Comparison of ENCODE assay signal across 18 cellular contexts in the genomic region with DNA sequence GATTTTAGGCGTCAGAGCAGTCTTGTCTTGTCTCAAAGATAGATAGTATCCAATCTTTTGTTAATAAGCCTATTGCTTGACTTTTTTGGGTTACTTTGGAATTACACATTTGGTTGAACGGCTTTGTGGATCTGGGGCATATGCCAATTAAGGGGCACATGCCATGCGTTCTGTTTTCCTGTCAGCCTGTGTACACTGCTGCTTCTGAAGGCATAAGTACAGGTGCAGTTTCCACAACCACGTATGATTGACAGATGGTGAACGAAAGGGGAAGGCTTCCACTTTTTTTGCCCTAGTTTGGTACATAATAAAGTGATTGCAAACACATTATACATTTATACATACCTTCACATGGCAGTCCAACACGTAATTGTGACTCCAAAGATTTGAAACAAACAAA.
DNase-seq lines count a peak whose midpoint lies in the region; ATAC-seq, FAIRE-seq and TF ChIP-seq lines count a peak whose summit lies in the region.
"Had no signal": no experiment of that assay in that cellular context is flagged by ENCODE, and none has a peak within 500 bp of the region (broad histone marks: within the 10 kb centered on the region; RNA-seq: fewer than 3 reads in every experiment).

No MANE protein-coding gene starts in this region.

- peak overlapping the region; percentile 26; the same call in 1 of the 2 replicates for H3K4me2 ChIP-seq in MM.1S (ENCODE audit: low read depth, low read length)
- H3K4me2 ChIP-seq: BLaER1 had no signal

- no peaks in the 10 kb centered on the region for H3K27me3 ChIP-seq in MM.1S (replicated peaks; ENCODE audit: insufficient read depth, low read length)
- H3K27me3 ChIP-seq: BLaER1 had no signal

- no peaks in the 10 kb centered on the region for H3K27me3 Mint-ChIP-seq in chondrocyte (ENCODE audit: low read depth)
- no peaks in the 10 kb centered on the region for H3K27me3 Mint-ChIP-seq in progenitor cell of endocrine pancreas
- H3K27me3 Mint-ChIP-seq in Calu3 (ENCODE audit: unreplicated experiment) = no peaks in the 10 kb centered on the region
- H3K27me3 Mint-ChIP-seq: T-helper 17 cell had no signal

- H3K36me3 ChIP-seq in MM.1S (replicated peaks; ENCODE audit: insufficient read depth, low read length) = no peaks in the 10 kb centered on the region

- ATAC-seq in GM19455 (IDR thresholded peaks at IDR 0.05; ENCODE audit: unreplicated experiment) = no peak
- ATAC-seq: Panc1, Right ventricle myocardium inferior, T-helper 17 cell had no signal

- intact Hi-C loops in Calu3 (cut with micrococcal nuclease; ENCODE audit: unreplicated experiment) = no loop called here

- no peak for TF ChIP-seq POLR2A in GM12891 (IDR thresholded peaks at IDR 0.05; ENCODE audit: low read depth, low read length)

- no peaks in the 10 kb centered on the region for H3K9me2 ChIP-seq in MM.1S (replicated peaks; ENCODE audit: insufficient read depth, low read length)

- H3K36me3 Mint-ChIP-seq in chondrocyte (ENCODE audit: low read depth) = peaks cover 8% of the 10 kb centered on the region
- peaks cover 7% of the 10 kb centered on the region for H3K36me3 Mint-ChIP-seq in progenitor cell of endocrine pancreas (ENCODE audit: insufficient read depth)
- peaks cover 75% of the 10 kb centered on the region for H3K36me3 Mint-ChIP-seq in Calu3 (ENCODE audit: insufficient read depth, unreplicated experiment)

- no peak overlapping the region for H3K4me3 ChIP-seq in MM.1S (ENCODE audit: low read length)
- H3K4me3 ChIP-seq: BLaER1 had no signal

- peaks cover 11% of the 10 kb centered on the region for H3K4me1 ChIP-seq in MM.1S (ENCODE audit: low read length)

- H2AFZ ChIP-seq in MM.1S (ENCODE audit: low read length) = no peak overlapping the region

- no peaks in the 10 kb centered on the region for H4K20me1 ChIP-seq in MM.1S (ENCODE audit: insufficient read depth, low read length)
- H4K20me1 ChIP-seq: BLaER1 had no signal

- no peaks in the 10 kb centered on the region for H3K9me3 ChIP-seq in MM.1S (replicated peaks; ENCODE audit: insufficient read depth, low read length)
- H3K9me3 ChIP-seq: BLaER1 had no signal

- H3K4me3 Mint-ChIP-seq in chondrocyte (ENCODE audit: unreplicated experiment) = no peak overlapping the region
- H3K4me3 Mint-ChIP-seq in progenitor cell of endocrine pancreas (ENCODE audit: low read depth) = no peak overlapping the region
- H3K4me3 Mint-ChIP-seq in Calu3 (ENCODE audit: low read depth, unreplicated experiment) = no peak overlapping the region
- H3K4me3 Mint-ChIP-seq: HFFc6, T-helper 17 cell had no signal

- CTCF ChIA-PET in Calu3 (lab: Charles Lee) = no interaction called here

- no peaks in the 10 kb centered on the region for H3K9me3 Mint-ChIP-seq in chondrocyte (ENCODE audit: low read depth)
- no peaks in the 10 kb centered on the region for H3K9me3 Mint-ChIP-seq in progenitor cell of endocrine pancreas (ENCODE audit: low read depth)
- no peaks in the 10 kb centered on the region for H3K9me3 Mint-ChIP-seq in Calu3 (ENCODE audit: low read depth, unreplicated experiment)
- H3K9me3 Mint-ChIP-seq: HFFc6 had no signal

- peaks cover 19% of the 10 kb centered on the region for H3K4me1 Mint-ChIP-seq in chondrocyte (ENCODE audit: low read depth)
- H3K4me1 Mint-ChIP-seq in progenitor cell of endocrine pancreas (ENCODE audit: low read depth) = peaks cover 3% of the 10 kb centered on the region
- H3K4me1 Mint-ChIP-seq in Calu3 (ENCODE audit: low read depth, unreplicated experiment) = peaks cover 5% of the 10 kb centered on the region
- H3K4me1 Mint-ChIP-seq: T-helper 17 cell had no signal

- no TSS peak for BruUV-seq in Calu3 (replicated peaks; lab: Mats Ljungman, UMichigan)

- H3K27ac Mint-ChIP-seq in chondrocyte (ENCODE audit: unreplicated experiment) (peak overlapping the region; percentile 45), progenitor cell of endocrine pancreas (peak overlapping the region; percentile 41), Calu3 (ENCODE audit: unreplicated experiment) (no peak overlapping the region)
- H3K27ac Mint-ChIP-seq: HFFc6 had no signal

- FAIRE-seq in GM12891 (lab: Jason Lieb, UNC) = peak; percentile 57

- no peaks in the 10 kb centered on the region for H3K79me2 ChIP-seq in MM.1S (ENCODE audit: low read length)

- TF ChIP-seq CTCF in MM.1S (IDR thresholded peaks at IDR 0.05; ENCODE audit: low read length) = no peak
- TF ChIP-seq CTCF in chondrocyte (IDR thresholded peaks at IDR 0.05) = no peak
- TF ChIP-seq CTCF in progenitor cell of endocrine pancreas (IDR thresholded peaks at IDR 0.05; ENCODE audit: unreplicated experiment) = no peak
- no peak for TF ChIP-seq CTCF in Calu3 (IDR thresholded peaks at IDR 0.05; ENCODE audit: unreplicated experiment)

- no peak overlapping the region for H3K9ac ChIP-seq in MM.1S (ENCODE audit: low read length)
- H3K9ac ChIP-seq: BLaER1 had no signal

- H3K27ac ChIP-seq in MM.1S (ENCODE audit: low read length) = peak overlapping the region; percentile 25; the same call in 1 of the 2 replicates
- H3K27ac ChIP-seq: BLaER1 had no signal

- H3F3A ChIP-seq in MM.1S (ENCODE audit: insufficient read depth, low read length) = no peaks in the 10 kb centered on the region

- DNase-seq in GM12891 (ENCODE audit: insufficient read length, low spot score) (no peak), MM.1S (peak; percentile 53), chondrocyte (ENCODE audit: low spot score) (no peak), progenitor cell of endocrine pancreas (ENCODE audit: low spot score, unreplicated experiment) (no peak), Calu3 (no peak), DMS153 treated with DMSO at 0.1 percent for 48 hours (lab: John Stamatoyannopoulos, UW; ENCODE audit: unreplicated experiment) (no peak)
- DNase-seq: GOT3, HFFc6, Karpas-422, NCI-H1417, NCI-H2081, NCI-H226, NCI-H526 treated with DMSO at 0.1 percent for 48 hours, T-helper 17 cell had no signal

TF ChIP-seq in GM12891, 5 proteins besides CTCF, POLR2A, EP300 and RAD21:
- TF ChIP-seq POLR2AphosphoS5 (IDR thresholded peaks at IDR 0.05; ENCODE audit: low read depth, low read length) = no peak
- TF ChIP-seq TAF1 (IDR thresholded peaks at IDR 0.05; ENCODE audit: low read depth, low read length) = no peak
- TF ChIP-seq PAX5 (IDR thresholded peaks at IDR 0.05; ENCODE audit: insufficient read depth, low read length, severe bottlenecking) = no peak
- TF ChIP-seq SPI1 (IDR thresholded peaks at IDR 0.05; ENCODE audit: low read depth, low read length) = no peak
- no peak for TF ChIP-seq POU2F2 (IDR thresholded peaks at IDR 0.05; ENCODE audit: low read depth, low read length)
TF ChIP-seq in GM12891: peak in this region for 0.
